Comparison of ENCODE assay signal across 22 cellular contexts in the genomic region with DNA sequence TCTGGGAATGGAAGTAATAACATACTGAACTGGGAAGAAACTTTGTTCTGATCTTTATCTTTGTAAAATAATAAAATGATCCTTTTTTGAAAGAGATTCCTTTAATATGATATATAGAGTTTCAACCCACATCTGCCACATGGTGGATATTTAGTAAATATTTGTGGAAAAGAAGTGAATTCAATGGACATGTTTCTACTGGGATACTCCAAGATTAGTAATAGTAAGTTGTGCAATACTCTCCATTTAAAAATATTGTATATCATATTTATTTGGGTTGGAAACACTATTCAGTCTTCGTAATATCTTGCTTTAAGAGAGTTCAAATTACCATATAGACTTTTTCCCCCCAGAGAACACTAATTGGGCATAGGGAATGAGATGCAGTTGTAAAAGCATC. TPM values are rescaled to one million over a fixed set of nuclear protein-coding genes. Genes with fewer than 3 reads are reported as not detected.
"Had no signal": no experiment of that assay in that cellular context is flagged by ENCODE, and none has a peak within 500 bp of the region (broad histone marks: within the 10 kb centered on the region; RNA-seq: fewer than 3 reads in every experiment).

No MANE protein-coding gene starts in this region.

- H3K36me3 ChIP-seq: adrenal gland, brain microvascular endothelial cell, left ventricle myocardium inferior, tibial nerve had no signal

- H3K4me3 Mint-ChIP-seq: activated naive CD8-positive, alpha-beta T cell; central memory CD8-positive, alpha-beta T cell; nephron had no signal

- H3K27me3 Mint-ChIP-seq: activated naive CD8-positive, alpha-beta T cell had no signal

- H3K9me3 Mint-ChIP-seq: central memory CD8-positive, alpha-beta T cell; nephron had no signal

- H3K27ac ChIP-seq: adrenal gland, brain microvascular endothelial cell, left ventricle myocardium inferior, tibial nerve, VCaP had no signal

- H3K4me3 ChIP-seq: adrenal gland, left ventricle myocardium inferior, lung, tibial nerve had no signal

- H3K4me1 ChIP-seq: adrenal gland, left ventricle myocardium inferior, tibial nerve had no signal

- H3K9me3 ChIP-seq: adrenal gland, left ventricle myocardium inferior, tibial nerve had no signal

- ATAC-seq: right cardiac atrium had no signal

- H3K27me3 ChIP-seq: adrenal gland, brain microvascular endothelial cell, tibial nerve had no signal

- H3K36me3 Mint-ChIP-seq: activated naive CD8-positive, alpha-beta T cell had no signal

- H3K27ac Mint-ChIP-seq: activated naive CD8-positive, alpha-beta T cell had no signal

- H3K4me1 Mint-ChIP-seq: central memory CD8-positive, alpha-beta T cell had no signal

- DNase-seq: activated CD4-positive, alpha-beta T cell treated with anti-CD3 and anti-CD28 coated beads for 4 hours; activated CD4-positive, alpha-beta T cell treated with anti-CD3 and anti-CD28 coated beads, Interleukin-2, amount 50 U/mL, for 4 hours; activated effector memory CD4-positive, alpha-beta T cell treated with Interleukin-2 at 50 U/mL for 16 hours; activated naive CD4-positive, alpha-beta T cell treated with Interleukin-2 at 50 U/mL for 16 hours; activated T-cell treated with anti-CD3 and anti-CD28 coated beads for 4 hours; adrenal gland; brain microvascular endothelial cell; effector CD8-positive, alpha-beta T cell; erythroblast; left ventricle myocardium inferior; posterior cingulate gyrus; right cardiac atrium; stimulated activated CD4-positive, alpha-beta T cell treated with anti-CD3 and anti-CD28 coated beads, Interleukin-2, amount 100 ng/mL, for 48 hours; stimulated activated naive CD4-positive, alpha-beta T cell treated with Interleukin-2 at 50 U/mL for 16 hours; T-helper 9 cell had no signal

RNA-seq across cellular contexts. Expression of gene ARSJ, which starts 17.8 kb away (rescaled TPM):
- total RNA-seq: T-helper 1 cell treated with Interleukin-12 subunit alpha and Interleukin-12 subunit beta and Interleukin-4 antibody, amounts not matched to agents 30 ng/mL and 1 ng/mL, for 36 hours had no signal
